In genomic region chr10:29715296-29715695, GRCh38 we compare ENCODE assay signal across 25 cellular contexts.
A peak's percentile ranks its signal among the peaks of the same experiment; 100 is the strongest.
DNase-seq lines count a peak whose midpoint lies in the region; ATAC-seq and TF ChIP-seq lines count a peak whose summit lies in the region.
"Had no signal": no experiment of that assay in that cellular context is flagged by ENCODE, and none has a peak within 500 bp of the region (broad histone marks: within the 10 kb centered on the region; RNA-seq: fewer than 3 reads in every experiment).

No MANE protein-coding gene starts in this region.

- no peaks in the 10 kb centered on the region for H3K36me3 ChIP-seq in HEK293 (ENCODE audit: control insufficient read depth in 2 of 2, insufficient read depth in 1 of 2, low read length in 2 of 2)
- peaks cover 0 to 2% of the 10 kb centered on the region in 2 experiments for H3K36me3 ChIP-seq in trophoblast cell (ENCODE audit: control insufficient read depth in 1 of 2, insufficient read depth in 2 of 2, low read length in 2 of 2)
- H3K36me3 ChIP-seq in CD4-positive, alpha-beta memory T cell (ENCODE audit: insufficient read depth, low read length): no peaks in the 10 kb centered on the region
- H3K36me3 ChIP-seq: left lung had no signal

- peaks cover 8% of the 10 kb centered on the region for H3K36me3 Mint-ChIP-seq in glutamatergic neuron (ENCODE audit: unreplicated experiment)
- H3K36me3 Mint-ChIP-seq in CD4-positive, alpha-beta memory T cell: peaks cover 15 to 31% of the 10 kb centered on the region in 2 donors

- H3K9me3 Mint-ChIP-seq in glutamatergic neuron (ENCODE audit: unreplicated experiment): peaks cover 11% of the 10 kb centered on the region
- peaks cover 0 to 22% (median 17%) of the 10 kb centered on the region in 8 donors for H3K9me3 Mint-ChIP-seq in CD4-positive, alpha-beta memory T cell

- H3K4me3 ChIP-seq in HEK293 (ENCODE audit: low read depth, low read length) (no peak overlapping the region), trophoblast cell (ENCODE audit: low read depth, low read length) (no peak overlapping the region)
- no peak overlapping the region for H3K4me3 ChIP-seq in CD4-positive, alpha-beta memory T cell (ENCODE audit: low read length in 2 of 2)
- H3K4me3 ChIP-seq: left lung, PC-9 had no signal

- H3K4me1 Mint-ChIP-seq in glutamatergic neuron (ENCODE audit: low read depth, unreplicated experiment): peaks cover 37% of the 10 kb centered on the region
- peaks cover 13 to 47% (median 20%) of the 10 kb centered on the region in 4 donors for H3K4me1 Mint-ChIP-seq in CD4-positive, alpha-beta memory T cell

- no peak overlapping the region for H2AK5ac ChIP-seq in trophoblast cell (ENCODE audit: low read length)

- no peak overlapping the region for H3K23ac ChIP-seq in trophoblast cell (ENCODE audit: low read length)

- H2BK120ac ChIP-seq in trophoblast cell (ENCODE audit: insufficient read depth, low read length, poor library complexity): no peak overlapping the region

- intact Hi-C loops in CD4-positive, alpha-beta memory T cell (cut with micrococcal nuclease): no loop called here

- H4K8ac ChIP-seq in trophoblast cell (ENCODE audit: low read depth, low read length): no peak overlapping the region

- no peak overlapping the region for H3K9ac ChIP-seq in trophoblast cell (ENCODE audit: low read length)

- H3K4me2 ChIP-seq in trophoblast cell (ENCODE audit: low read length): no peak overlapping the region
- H3K4me2 ChIP-seq: PC-9 had no signal

- H3K4me1 ChIP-seq in HEK293 (ENCODE audit: control insufficient read depth, insufficient read depth, low read length) (peaks cover 10% of the 10 kb centered on the region), trophoblast cell (ENCODE audit: control insufficient read depth in 1 of 2, insufficient read depth in 2 of 2, low read length in 2 of 2) (peaks cover 2 to 7% of the 10 kb centered on the region in 2 experiments)
- H3K4me1 ChIP-seq in CD4-positive, alpha-beta memory T cell (ENCODE audit: insufficient read depth, low read length): peaks cover 7% of the 10 kb centered on the region

- no peak overlapping the region for H3K14ac ChIP-seq in trophoblast cell (ENCODE audit: low read length)

- peaks cover 4% of the 10 kb centered on the region for H3K27me3 Mint-ChIP-seq in glutamatergic neuron (ENCODE audit: unreplicated experiment)
- H3K27me3 Mint-ChIP-seq in CD4-positive, alpha-beta memory T cell: no peaks in the 10 kb centered on the region
- H3K27me3 Mint-ChIP-seq: stimulated activated naive CD8-positive, alpha-beta T cell treated with anti-CD3 and anti-CD28 coated beads, Interleukin-15, Interleukin-2, amounts not matched to agents 100 ng/mL and 50 ng/mL, for 24 hours had no signal

- POLR2A ChIA-PET in HEK293 (lab: Yijun Ruan, JAX): no interaction called here
- POLR2A ChIA-PET in CD4-positive, alpha-beta memory T cell (lab: Charles Lee; ENCODE audit: partially characterized antibody): interaction anchor here (1.0 kb wide), 1 partner anchor 19 kb away, joined by 3 read pairs; no protein-coding TSS in a partner anchor

- H2BK12ac ChIP-seq in trophoblast cell (ENCODE audit: low read length): no peak overlapping the region

- TF ChIP-seq CTCF in HEK293 (tag by site-specific recombination; IDR thresholded peaks at IDR 0.05): no peak
- TF ChIP-seq CTCF in glutamatergic neuron (IDR thresholded peaks at IDR 0.05; ENCODE audit: partially characterized antibody, unreplicated experiment): no peak

- H3K4ac ChIP-seq in trophoblast cell (ENCODE audit: low read depth, low read length): no peak overlapping the region

- H3K27me3 ChIP-seq in trophoblast cell (ENCODE audit: insufficient read depth, low read length): no peaks in the 10 kb centered on the region
- H3K27me3 ChIP-seq in CD4-positive, alpha-beta memory T cell (ENCODE audit: insufficient read depth, low read length): no peaks in the 10 kb centered on the region
- H3K27me3 ChIP-seq: left lung had no signal

- peak; percentile 25 for DNase-seq in RPMI7951 (ENCODE audit: low read depth)
- DNase-seq in glutamatergic neuron: no peak
- DNase-seq in trophoblast cell: peak; percentile 61 to 87
- no peak for DNase-seq in caudate nucleus (lab: John Stamatoyannopoulos, UW)
- DNase-seq in CD4-positive, alpha-beta memory T cell: no peak
- DNase-seq: activated CD8-positive, alpha-beta T cell treated with anti-CD3 and anti-CD28 coated beads, Interleukin-2, amount 10 ng/mL, durations not matched to agents 7 days and 5 days; activated T-cell treated with anti-CD3 and anti-CD28 coated beads for 4 hours; amygdala; DMS153; HCEC 1CT; immature natural killer cell; KG1; left lung; NCI-H2029 treated with DMSO at 0.1 percent for 48 hours; NCI-H524 treated with DMSO at 0.1 percent for 48 hours; NK-92 treated with Interleukin-12 subunit alpha and Interleukin-12 subunit beta, amount 100 ng/mL, for 24 hours; PC-9; right cardiac atrium; SHP77 treated with DMSO at 0.1 percent for 48 hours; stimulated activated CD8-positive, alpha-beta memory T cell treated with anti-CD3 and anti-CD28 coated beads, Interleukin-4, amount 100 ng/mL, for 48 hours had no signal

- H4K12ac ChIP-seq in trophoblast cell (ENCODE audit: low read depth, low read length): no peak overlapping the region

- ATAC-seq in HG03469 (IDR thresholded peaks at IDR 0.05; ENCODE audit: unreplicated experiment) (no peak), HG02938 (IDR thresholded peaks at IDR 0.05; ENCODE audit: unreplicated experiment) (no peak)
- ATAC-seq: activated CD8-positive, alpha-beta T cell treated with anti-CD3 and anti-CD28 coated beads, Interleukin-2, amount 10 ng/mL, durations not matched to agents 7 days and 5 days had no signal

- H3K18ac ChIP-seq in trophoblast cell (ENCODE audit: low read length): peak overlapping the region; percentile 21

- peaks cover 8% of the 10 kb centered on the region for H3K79me2 ChIP-seq in trophoblast cell (ENCODE audit: control insufficient read depth, insufficient read depth, low read length, poor library complexity)

- H3K27ac Mint-ChIP-seq in glutamatergic neuron (ENCODE audit: unreplicated experiment): peak overlapping the region; percentile 60
- no peak overlapping the region for H3K27ac Mint-ChIP-seq in CD4-positive, alpha-beta memory T cell
- H3K27ac Mint-ChIP-seq: activated CD8-positive, alpha-beta T cell treated with anti-CD3 and anti-CD28 coated beads, Interleukin-2, amount 10 ng/mL, durations not matched to agents 7 days and 5 days; activated naive CD4-positive, alpha-beta T cell treated with anti-CD3 and anti-CD28 coated beads, Interleukin-2, amount 50 U/mL, for 72 hours; immature natural killer cell; stimulated activated naive CD8-positive, alpha-beta T cell treated with anti-CD3 and anti-CD28 coated beads, Interleukin-15, Interleukin-2, amounts not matched to agents 100 ng/mL and 50 ng/mL, for 24 hours had no signal

- no peaks in the 10 kb centered on the region for H3K9me3 ChIP-seq in HEK293 (ENCODE audit: control insufficient read depth, insufficient read depth, low read depth, low read length)
- peaks cover 2% of the 10 kb centered on the region for H3K9me3 ChIP-seq in trophoblast cell (ENCODE audit: insufficient read depth, low read depth, low read length)
- H3K9me3 ChIP-seq in CD4-positive, alpha-beta memory T cell (ENCODE audit: control insufficient read depth in 1 of 2, low read length in 2 of 2): peaks cover 0 to 7% of the 10 kb centered on the region in 2 donors

- H3K4me3 Mint-ChIP-seq in glutamatergic neuron (ENCODE audit: unreplicated experiment): no peak overlapping the region
- H3K4me3 Mint-ChIP-seq in CD4-positive, alpha-beta memory T cell: no peak overlapping the region
- H3K4me3 Mint-ChIP-seq: activated CD8-positive, alpha-beta T cell treated with anti-CD3 and anti-CD28 coated beads, Interleukin-2, amount 10 ng/mL, durations not matched to agents 7 days and 5 days; immature natural killer cell; stimulated activated naive CD8-positive, alpha-beta T cell treated with anti-CD3 and anti-CD28 coated beads, Interleukin-15, Interleukin-2, amounts not matched to agents 100 ng/mL and 50 ng/mL, for 24 hours had no signal

- CTCF ChIA-PET in HEK293 (lab: Yijun Ruan, JAX): interaction anchor here (0.6 kb wide), 1 partner anchor 158 kb away, joined by 4 read pairs; no protein-coding TSS in a partner anchor
- CTCF ChIA-PET in CD4-positive, alpha-beta memory T cell (lab: Charles Lee; ENCODE audit: partially characterized antibody): no interaction called here

- no peak overlapping the region for H3K27ac ChIP-seq in HEK293 (ENCODE audit: extremely low read depth, low read depth, low read length)
- no peak overlapping the region for H3K27ac ChIP-seq in trophoblast cell (ENCODE audit: low read depth, low read length)
- H3K27ac ChIP-seq in caudate nucleus (ENCODE audit: low read depth, low read length): no peak overlapping the region
- H3K27ac ChIP-seq in CD4-positive, alpha-beta memory T cell (ENCODE audit: low read depth, low read length): no peak overlapping the region
- H3K27ac ChIP-seq: left lung had no signal

- H4K91ac ChIP-seq in trophoblast cell (ENCODE audit: low read depth, low read length): no peak overlapping the region

- H3K79me1 ChIP-seq in trophoblast cell (ENCODE audit: low read length): peaks cover 4% of the 10 kb centered on the region

- no CpG with 5 or more reads among the region's 2 CpGs for WGBS in trophoblast cell (ENCODE audit: extremely low coverage, insufficient coverage, insufficient read length)

- no peak overlapping the region for H2AFZ ChIP-seq in trophoblast cell (ENCODE audit: insufficient read depth, low read length, poor library complexity)
- H2AFZ ChIP-seq: PC-9 had no signal

- H2BK5ac ChIP-seq in trophoblast cell (ENCODE audit: low read depth, low read length, poor library complexity): no peak overlapping the region

TF ChIP-seq in HEK293, 187 proteins besides CTCF, POLR2A, EP300 and RAD21 (continues in another document):
- 0 out of 2 replicates have a peak, but pooled peaks have one; percentile 16 for TF ChIP-seq ZNF394 (tag by site-specific recombination; IDR thresholded peaks at IDR 0.05; ENCODE audit: borderline replicate concordance)

Comparison
In these comparisons a context has a peak if more than half of its experiments do, and no peak if none do; other contexts are left out.
1. DNase-seq: peak in RPMI7951 (single experiment) and trophoblast cell (2 of 2); none in glutamatergic neuron (single experiment), caudate nucleus (0 of 61) and CD4-positive, alpha-beta memory T cell (0 of 5).